9 cellular contexts compared by ENCODE assay signal in the genomic region with DNA sequence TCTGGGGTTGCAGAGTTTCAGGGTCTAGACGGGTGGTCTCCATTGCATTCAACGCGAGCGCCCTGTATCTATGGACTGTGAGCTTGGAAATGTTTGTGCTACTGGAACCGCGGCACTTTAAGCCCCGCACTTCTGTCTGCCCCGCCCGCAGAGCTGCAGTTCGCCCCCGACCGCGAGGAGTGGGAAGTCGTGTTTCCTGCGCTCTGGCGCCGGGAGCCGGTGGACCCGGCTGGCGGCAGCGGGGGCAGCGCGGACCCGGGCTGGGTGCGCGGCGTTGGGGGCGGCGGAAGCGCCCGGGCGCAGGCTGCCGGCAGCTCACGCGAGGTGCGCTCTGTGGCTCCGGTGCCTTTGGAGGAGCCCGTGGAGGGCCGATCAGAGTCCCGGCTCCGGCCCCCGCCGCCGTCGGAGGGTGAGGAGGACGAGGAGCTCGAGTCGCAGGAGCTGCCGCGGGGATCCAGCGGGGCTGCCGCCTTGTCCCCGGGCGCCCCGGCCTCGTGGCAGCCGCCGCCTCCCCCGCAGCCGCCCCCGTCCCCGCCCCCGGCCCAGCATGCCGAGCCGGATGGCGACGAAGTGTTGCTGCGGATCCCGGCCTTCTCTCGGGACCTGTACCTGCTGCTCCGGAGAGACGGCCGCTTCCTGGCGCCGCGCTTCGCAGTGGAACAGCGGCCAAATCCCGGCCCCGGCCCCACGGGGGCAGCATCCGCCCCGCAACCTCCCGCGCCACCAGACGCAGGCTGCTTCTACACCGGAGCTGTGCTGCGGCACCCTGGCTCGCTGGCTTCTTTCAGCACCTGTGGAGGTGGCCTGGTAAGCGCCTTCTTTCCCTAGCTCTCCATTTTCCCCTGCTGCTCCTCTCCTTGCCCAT. TPM values are rescaled to one million over a fixed set of nuclear protein-coding genes. Genes with fewer than 3 reads are reported as not detected.
DNase-seq lines count a peak whose midpoint lies in the region; ATAC-seq and TF ChIP-seq lines count a peak whose summit lies in the region.
"Had no signal": no experiment of that assay in that cellular context is flagged by ENCODE, and none has a peak within 500 bp of the region (broad histone marks: within the 10 kb centered on the region; RNA-seq: fewer than 3 reads in every experiment).

No MANE protein-coding gene starts in this region.

- under 1% methylated on average over 90 of the region's 90 CpGs for WGBS in right cardiac atrium
- 1% methylated on average over 90 of the region's 90 CpGs for WGBS in sigmoid colon, 2 donors

- TF ChIP-seq CTCF in sigmoid colon (IDR thresholded peaks at IDR 0.05): no peak

- H3K36me3 Mint-ChIP-seq in activated CD4-positive, alpha-beta T cell treated with anti-CD3 and anti-CD28 coated beads, Interleukin-2, amount 10 ng/mL, durations not matched to agents 7 days and 5 days (ENCODE audit: low read depth): no peaks in the 10 kb centered on the region
- no peaks in the 10 kb centered on the region for H3K36me3 Mint-ChIP-seq in activated naive CD8-positive, alpha-beta T cell
- H3K36me3 Mint-ChIP-seq: activated naive CD4-positive, alpha-beta T cell treated with anti-CD3 and anti-CD28 coated beads, Interleukin-2, amount 50 U/mL, for 24 hours had no signal

- no peak overlapping the region for H3K4me3 Mint-ChIP-seq in activated CD4-positive, alpha-beta T cell treated with anti-CD3 and anti-CD28 coated beads, Interleukin-2, amount 10 ng/mL, durations not matched to agents 7 days and 5 days
- H3K4me3 Mint-ChIP-seq in activated naive CD8-positive, alpha-beta T cell: peak overlapping the region; percentile 21

- H3K27me3 ChIP-seq in HUES6 (ENCODE audit: control insufficient read depth, insufficient read depth, low read length) (peaks cover 10% of the 10 kb centered on the region; the same call in 1 of the 2 replicates), right cardiac atrium (ENCODE audit: control insufficient read depth, insufficient read depth) (no peaks in the 10 kb centered on the region), sigmoid colon (peaks cover 7 to 37% (median 29%) of the 10 kb centered on the region in 3 donors)

- no peak for TF ChIP-seq EP300 in sigmoid colon (IDR thresholded peaks at IDR 0.05)

- H3K27ac ChIP-seq in HUES6 (ENCODE audit: low read depth, low read length) (peak overlapping the region; percentile 12; the same call in 1 of the 2 replicates), right cardiac atrium (ENCODE audit: low read length) (no peak overlapping the region), sigmoid colon (peak overlapping the region in 3 of 4 donors; percentile 13 to 84 (median 17))

- H3K9me3 Mint-ChIP-seq in activated CD4-positive, alpha-beta T cell treated with anti-CD3 and anti-CD28 coated beads, Interleukin-2, amount 10 ng/mL, durations not matched to agents 7 days and 5 days: no peaks in the 10 kb centered on the region
- H3K9me3 Mint-ChIP-seq in activated naive CD8-positive, alpha-beta T cell (ENCODE audit: low read depth): no peaks in the 10 kb centered on the region
- H3K9me3 Mint-ChIP-seq: activated naive CD4-positive, alpha-beta T cell treated with anti-CD3 and anti-CD28 coated beads, Interleukin-2, amount 50 U/mL, for 24 hours had no signal

- H3K9ac ChIP-seq in HUES6 (ENCODE audit: low read length): peak overlapping the region; percentile 92

- H3K27ac Mint-ChIP-seq in activated CD4-positive, alpha-beta T cell treated with anti-CD3 and anti-CD28 coated beads, Interleukin-2, amount 10 ng/mL, durations not matched to agents 7 days and 5 days: no peak overlapping the region
- H3K27ac Mint-ChIP-seq in activated naive CD8-positive, alpha-beta T cell: no peak overlapping the region
- H3K27ac Mint-ChIP-seq: activated naive CD4-positive, alpha-beta T cell treated with anti-CD3 and anti-CD28 coated beads, Interleukin-2, amount 50 U/mL, for 24 hours had no signal

- peaks cover 35% of the 10 kb centered on the region for H3K4me1 ChIP-seq in HUES6 (ENCODE audit: control insufficient read depth, insufficient read depth, low read length)
- no peaks in the 10 kb centered on the region for H3K4me1 ChIP-seq in right cardiac atrium (ENCODE audit: control insufficient read depth, insufficient read depth, low read length)
- H3K4me1 ChIP-seq in sigmoid colon: peaks cover 0 to 23% (median 21%) of the 10 kb centered on the region in 4 donors

- DNase-seq in activated CD4-positive, alpha-beta T cell treated with anti-CD3 and anti-CD28 coated beads, Interleukin-2, amount 10 ng/mL, durations not matched to agents 7 days and 5 days: peak; percentile 15
- no peak for DNase-seq in activated CD4-positive, alpha-beta T cell treated with anti-CD3 and anti-CD28 coated beads, Interleukin-2, amount 50 U/mL, for 4 hours
- DNase-seq in right cardiac atrium (peak; percentile 36 to 76 (median 69)), sigmoid colon (peak; percentile 63), NCI-H2227 (lab: John Stamatoyannopoulos, UW; ENCODE audit: unreplicated experiment) (no peak)
- no peak for DNase-seq in central memory CD4-positive, alpha-beta T cell

- TF ChIP-seq POLR2A in sigmoid colon (IDR thresholded peaks at IDR 0.05): no peak

- CTCF ChIA-PET in activated CD4-positive, alpha-beta T cell treated with anti-CD3 and anti-CD28 coated beads, Interleukin-2, amount 10 ng/mL, durations not matched to agents 7 days and 5 days (lab: Charles Lee): no interaction called here

- H3K9me3 ChIP-seq in HUES6 (ENCODE audit: control insufficient read depth, insufficient read depth, low read depth, low read length) (no peaks in the 10 kb centered on the region), right cardiac atrium (ENCODE audit: control insufficient read depth, low read length) (no peaks in the 10 kb centered on the region), sigmoid colon (no peaks in the 10 kb centered on the region)

- intact Hi-C loops in right cardiac atrium (cut with DNase I) (no loop called here), sigmoid colon (cut with DNase I) (no loop called here)

- peaks cover 11% of the 10 kb centered on the region for H3K4me1 Mint-ChIP-seq in activated CD4-positive, alpha-beta T cell treated with anti-CD3 and anti-CD28 coated beads, Interleukin-2, amount 10 ng/mL, durations not matched to agents 7 days and 5 days
- H3K4me1 Mint-ChIP-seq in activated naive CD8-positive, alpha-beta T cell (ENCODE audit: low read depth): peaks cover 10% of the 10 kb centered on the region

- peaks cover 53% of the 10 kb centered on the region for H3K27me3 Mint-ChIP-seq in activated CD4-positive, alpha-beta T cell treated with anti-CD3 and anti-CD28 coated beads, Interleukin-2, amount 10 ng/mL, durations not matched to agents 7 days and 5 days
- H3K27me3 Mint-ChIP-seq in activated naive CD8-positive, alpha-beta T cell: peaks cover 30% of the 10 kb centered on the region

- peak overlapping the region; percentile 91 for H3K4me3 ChIP-seq in HUES6 (ENCODE audit: low read depth, low read length)
- H3K4me3 ChIP-seq in right cardiac atrium (ENCODE audit: low read length): peak overlapping the region; percentile 39
- H3K4me3 ChIP-seq in sigmoid colon: peak overlapping the region; percentile 19 to 57 (median 48)

- H3K36me3 ChIP-seq in HUES6 (ENCODE audit: control insufficient read depth, insufficient read depth, low read length): 0 out of 2 replicates have a peak, but pooled peaks cover 3% of the 10 kb centered on the region
- no peaks in the 10 kb centered on the region for H3K36me3 ChIP-seq in sigmoid colon

- peak; percentile 64 to 75 for ATAC-seq in right cardiac atrium

- POLR2A ChIA-PET in activated CD4-positive, alpha-beta T cell treated with anti-CD3 and anti-CD28 coated beads, Interleukin-2, amount 10 ng/mL, durations not matched to agents 7 days and 5 days (lab: Charles Lee): no interaction called here

RNA-seq across cellular contexts. Expression of gene ADAMTS19, which starts 1.1 kb away (rescaled TPM):
- not detected for total RNA-seq in activated CD4-positive, alpha-beta T cell treated with anti-CD3 and anti-CD28 coated beads, Interleukin-2, amount 10 ng/mL, durations not matched to agents 7 days and 5 days
- total RNA-seq in right cardiac atrium: 1 to 10 TPM; 1.1 to 2.1 (median 1.8) TPM
- 0.25 TPM for polyA plus RNA-seq in right cardiac atrium
- 1 to 10 TPM; 1.5 to 8.9 (median 2.5) TPM for total RNA-seq in sigmoid colon
- under 1 TPM in 1 of 3 donors, not detected in 2; 0.16 TPM for polyA plus RNA-seq in sigmoid colon

Comparison
In these comparisons a context has a peak if more than half of its experiments do, and no peak if none do; other contexts are left out.
1. DNase-seq: peak in activated CD4-positive, alpha-beta T cell treated with anti-CD3 and anti-CD28 coated beads, Interleukin-2, amount 10 ng/mL, durations not matched to agents 7 days and 5 days (single experiment), right cardiac atrium (3 of 3) and sigmoid colon (single experiment); none in activated CD4-positive, alpha-beta T cell treated with anti-CD3 and anti-CD28 coated beads, Interleukin-2, amount 50 U/mL, for 4 hours (0 of 2), NCI-H2227 (single experiment) and central memory CD4-positive, alpha-beta T cell (single experiment).
2. H3K4me3 ChIP-seq: peak in every context shown above with its lines; median percentile 91 in HUES6; 48 in sigmoid colon; 39 in right cardiac atrium.